In the genomic region with DNA sequence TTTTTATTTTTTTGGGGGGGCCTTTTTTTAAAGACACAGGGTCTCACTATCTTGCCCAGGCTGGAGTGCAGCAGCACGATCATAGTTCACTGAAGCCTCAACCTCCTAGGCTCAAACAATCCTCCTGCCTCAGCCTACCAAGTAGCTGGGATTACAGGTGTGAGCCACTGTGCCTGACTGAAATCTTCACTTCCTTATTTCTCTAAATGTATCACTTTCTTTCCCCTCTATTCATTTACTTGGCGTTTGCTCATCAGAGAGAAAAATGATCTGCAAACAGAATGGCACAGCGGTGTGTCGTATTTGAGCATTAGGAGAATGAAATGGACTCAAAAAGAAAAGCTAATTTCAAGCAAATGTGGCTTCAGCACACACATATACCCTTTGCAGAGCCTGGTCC, we compare ENCODE assay signal across 29 cellular contexts. TPM values are rescaled to one million over a fixed set of nuclear protein-coding genes. Genes with fewer than 3 reads are reported as not detected.
DNase-seq lines count a peak whose midpoint lies in the region; ATAC-seq and TF ChIP-seq lines count a peak whose summit lies in the region.
"Had no signal": no experiment of that assay in that cellular context is flagged by ENCODE, and none has a peak within 500 bp of the region (broad histone marks: within the 10 kb centered on the region; RNA-seq: fewer than 3 reads in every experiment).

No MANE protein-coding gene starts in this region.

- H3K27me3 ChIP-seq in testis (no peaks in the 10 kb centered on the region), vagina (no peaks in the 10 kb centered on the region)
- H3K27me3 ChIP-seq: dorsolateral prefrontal cortex had no signal

- WGBS in testis, 2 donors: 65 to 80% methylated on average over 4 of the region's 4 CpGs

- TF ChIP-seq POLR2A in testis (IDR thresholded peaks at IDR 0.05) (no peak), vagina (IDR thresholded peaks at IDR 0.05) (no peak)

- intact Hi-C loops in testis (cut with DNase I; ENCODE audit: low total_unique reads): no loop called here
- intact Hi-C loops in vagina (cut with DNase I): no loop called here

- H3K9me3 ChIP-seq in testis (no peaks in the 10 kb centered on the region), vagina (no peaks in the 10 kb centered on the region)
- H3K9me3 ChIP-seq: spleen had no signal

- H3K9me3 Mint-ChIP-seq in type B pancreatic cell: no peaks in the 10 kb centered on the region
- H3K9me3 Mint-ChIP-seq: memory B cell; T-helper 1 cell treated with Interleukin-12 subunit alpha and Interleukin-12 subunit beta and Interleukin-4 antibody, amounts not matched to agents 30 μg/mL and 1 μg/mL, for 36 hours had no signal

- H3K36me3 Mint-ChIP-seq in type B pancreatic cell: no peaks in the 10 kb centered on the region
- H3K36me3 Mint-ChIP-seq: CD14-positive monocyte, memory B cell had no signal

- no peak overlapping the region for H3K4me3 Mint-ChIP-seq in type B pancreatic cell
- H3K4me3 Mint-ChIP-seq: CD14-positive monocyte; memory B cell; T-helper 1 cell treated with Interleukin-12 subunit alpha and Interleukin-12 subunit beta and Interleukin-4 antibody, amounts not matched to agents 30 μg/mL and 1 μg/mL, for 36 hours had no signal

- H3K4me1 ChIP-seq in testis (peaks cover 6% of the 10 kb centered on the region), vagina (no peaks in the 10 kb centered on the region)
- H3K4me1 ChIP-seq: spleen had no signal

- H3K27ac Mint-ChIP-seq in type B pancreatic cell: no peak overlapping the region
- H3K27ac Mint-ChIP-seq: memory B cell; T-helper 1 cell treated with Interleukin-12 subunit alpha and Interleukin-12 subunit beta and Interleukin-4 antibody, amounts not matched to agents 30 μg/mL and 1 μg/mL, for 36 hours had no signal

- DNase-seq in NAMALWA (ENCODE audit: low spot score): peak; percentile 14
- no peak for DNase-seq in testis
- DNase-seq in type B pancreatic cell (ENCODE audit: extremely low spot score, unreplicated experiment): no peak
- no peak for DNase-seq in vagina (ENCODE audit: extremely low spot score in 2 of 2)
- DNase-seq: activated gamma-delta T cell; dorsolateral prefrontal cortex; foreskin fibroblast; hypothalamus; islet precursor cell; NCI-H1048; NCI-H2029 treated with DMSO at 0.1 percent for 48 hours; NCI-H526 treated with DMSO at 0.1 percent for 48 hours; occipital lobe; OCI-M1; retina; SHP77 treated with DMSO at 0.1 percent for 48 hours; spleen; stimulated activated CD4-positive, alpha-beta T cell treated with anti-CD3 and anti-CD28 coated beads, Interleukin-4, amount 100 ng/mL, for 4 hours; WERI-Rb-1 had no signal

- H3K27ac ChIP-seq in testis (no peak overlapping the region), vagina (no peak overlapping the region)
- H3K27ac ChIP-seq: cardiac muscle cell, dorsolateral prefrontal cortex, KMS-11, spleen, WERI-Rb-1 had no signal

- H3K27me3 Mint-ChIP-seq in type B pancreatic cell: peaks cover 17% of the 10 kb centered on the region

- peak; percentile 72 for ATAC-seq in GM18508 (IDR thresholded peaks at IDR 0.05; ENCODE audit: insufficient read depth, unreplicated experiment)
- peak; percentile 77 for ATAC-seq in GM19397 (IDR thresholded peaks at IDR 0.05; ENCODE audit: unreplicated experiment)
- ATAC-seq in HG02840 (IDR thresholded peaks at IDR 0.05; ENCODE audit: low FRiP score, unreplicated experiment): peak; percentile 48
- ATAC-seq in HG03442 (IDR thresholded peaks at IDR 0.05; ENCODE audit: unreplicated experiment): no peak

- H3K4me3 ChIP-seq in testis (no peak overlapping the region), vagina (no peak overlapping the region)
- H3K4me3 ChIP-seq: cardiac muscle cell, dorsolateral prefrontal cortex, spleen had no signal

- no peak for TF ChIP-seq CTCF in testis (IDR thresholded peaks at IDR 0.05)
- TF ChIP-seq CTCF in type B pancreatic cell (conservative IDR thresholded peaks at IDR 0.05): no peak
- TF ChIP-seq CTCF in vagina (IDR thresholded peaks at IDR 0.05): no peak

- H3K36me3 ChIP-seq in testis (ENCODE audit: low read depth, missing control alignments): no peaks in the 10 kb centered on the region
- H3K36me3 ChIP-seq in vagina: no peaks in the 10 kb centered on the region
- H3K36me3 ChIP-seq: cardiac muscle cell, spleen, WERI-Rb-1 had no signal

- H3K4me1 Mint-ChIP-seq in type B pancreatic cell (ENCODE audit: unreplicated experiment): peaks cover 16% of the 10 kb centered on the region
- H3K4me1 Mint-ChIP-seq: CD14-positive monocyte had no signal

RNA-seq across cellular contexts. Expression of a gene that starts 44.3 kb away (rescaled TPM):
- total RNA-seq in testis (10 to 100 TPM; 22.1 to 40.6 TPM), type B pancreatic cell (ENCODE audit: low replicate concordance) (0.40 and 0.46 TPM in 2 replicates), vagina (38.3 TPM)
- polyA plus RNA-seq in testis (ENCODE audit: insufficient read depth, low read depth, low replicate concordance): 23.8 TPM
- total RNA-seq: G401 had no signal

Comparison
In these comparisons a context has a peak if more than half of its experiments do, and no peak if none do; other contexts are left out.
1. RNA of a gene that starts 44.3 kb away (total RNA-seq): 22.1 to 40.6 TPM in testis and 38.3 TPM in vagina (single experiment); 0.40 to 0.46 TPM in type B pancreatic cell; every median in the first group is over 10 times any median in the second.